1 cellular context compared by ENCODE assay signal in genomic region chr10:100174699-100175677, GRCh38.
TF ChIP-seq lines count a peak whose summit lies in the region.

No MANE protein-coding gene starts in this region.

TF ChIP-seq in HepG2, 621 proteins besides CTCF, POLR2A, EP300 and RAD21:
- TF ChIP-seq, protein P1, sequence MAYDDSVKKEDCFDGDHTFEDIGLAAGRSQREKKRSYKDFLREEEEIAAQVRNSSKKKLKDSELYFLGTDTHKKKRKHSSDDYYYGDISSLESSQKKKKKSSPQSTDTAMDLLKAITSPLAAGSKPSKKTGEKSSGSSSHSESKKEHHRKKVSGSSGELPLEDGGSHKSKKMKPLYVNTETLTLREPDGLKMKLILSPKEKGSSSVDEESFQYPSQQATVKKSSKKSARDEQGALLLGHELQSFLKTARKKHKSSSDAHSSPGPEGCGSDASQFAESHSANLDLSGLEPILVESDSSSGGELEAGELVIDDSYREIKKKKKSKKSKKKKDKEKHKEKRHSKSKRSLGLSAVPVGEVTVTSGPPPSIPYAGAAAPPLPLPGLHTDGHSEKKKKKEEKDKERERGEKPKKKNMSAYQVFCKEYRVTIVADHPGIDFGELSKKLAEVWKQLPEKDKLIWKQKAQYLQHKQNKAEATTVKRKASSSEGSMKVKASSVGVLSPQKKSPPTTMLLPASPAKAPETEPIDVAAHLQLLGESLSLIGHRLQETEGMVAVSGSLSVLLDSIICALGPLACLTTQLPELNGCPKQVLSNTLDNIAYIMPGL (CRISPR knock-in tag; IDR thresholded peaks at IDR 0.05; ENCODE audit: borderline replicate concordance in 1 of 2, low read depth in 1 of 2) = no peak
- TF ChIP-seq, protein P2, sequence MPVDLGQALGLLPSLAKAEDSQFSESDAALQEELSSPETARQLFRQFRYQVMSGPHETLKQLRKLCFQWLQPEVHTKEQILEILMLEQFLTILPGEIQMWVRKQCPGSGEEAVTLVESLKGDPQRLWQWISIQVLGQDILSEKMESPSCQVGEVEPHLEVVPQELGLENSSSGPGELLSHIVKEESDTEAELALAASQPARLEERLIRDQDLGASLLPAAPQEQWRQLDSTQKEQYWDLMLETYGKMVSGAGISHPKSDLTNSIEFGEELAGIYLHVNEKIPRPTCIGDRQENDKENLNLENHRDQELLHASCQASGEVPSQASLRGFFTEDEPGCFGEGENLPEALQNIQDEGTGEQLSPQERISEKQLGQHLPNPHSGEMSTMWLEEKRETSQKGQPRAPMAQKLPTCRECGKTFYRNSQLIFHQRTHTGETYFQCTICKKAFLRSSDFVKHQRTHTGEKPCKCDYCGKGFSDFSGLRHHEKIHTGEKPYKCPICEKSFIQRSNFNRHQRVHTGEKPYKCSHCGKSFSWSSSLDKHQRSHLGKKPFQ (CRISPR knock-in tag; IDR thresholded peaks at IDR 0.05; ENCODE audit: insufficient replicate concordance) = no peak
- TF ChIP-seq SP5 (CRISPR knock-in tag; IDR thresholded peaks at IDR 0.05; ENCODE audit: borderline replicate concordance, low read depth) = no peak
